Comparison of ENCODE assay signal across 8 cellular contexts in genomic region chr7:116298055-116298454, GRCh38.
"Had no signal": no experiment of that assay in that cellular context is flagged by ENCODE, and none has a peak within 500 bp of the region (broad histone marks: within the 10 kb centered on the region; RNA-seq: fewer than 3 reads in every experiment).

No MANE protein-coding gene starts in this region.

- H3K36me3 Mint-ChIP-seq: IgD-negative memory B cell had no signal

- H3K4me3 Mint-ChIP-seq: IgD-negative memory B cell had no signal

- DNase-seq: IMR-90, KBM-7, KG1 had no signal

- H3K9ac ChIP-seq: KMS-11 had no signal

- FAIRE-seq: HepG2, HTR-8/SVneo had no signal

- ATAC-seq: HepG2 had no signal

- H3K4me2 ChIP-seq: KMS-11 had no signal

- H3K4me1 Mint-ChIP-seq: IgD-negative memory B cell had no signal

- H3K27ac Mint-ChIP-seq: IgD-negative memory B cell had no signal

- H3K27ac ChIP-seq: HL-60, KMS-11 had no signal
